Comparison of ENCODE assay signal across 1 cellular context in the genomic region with DNA sequence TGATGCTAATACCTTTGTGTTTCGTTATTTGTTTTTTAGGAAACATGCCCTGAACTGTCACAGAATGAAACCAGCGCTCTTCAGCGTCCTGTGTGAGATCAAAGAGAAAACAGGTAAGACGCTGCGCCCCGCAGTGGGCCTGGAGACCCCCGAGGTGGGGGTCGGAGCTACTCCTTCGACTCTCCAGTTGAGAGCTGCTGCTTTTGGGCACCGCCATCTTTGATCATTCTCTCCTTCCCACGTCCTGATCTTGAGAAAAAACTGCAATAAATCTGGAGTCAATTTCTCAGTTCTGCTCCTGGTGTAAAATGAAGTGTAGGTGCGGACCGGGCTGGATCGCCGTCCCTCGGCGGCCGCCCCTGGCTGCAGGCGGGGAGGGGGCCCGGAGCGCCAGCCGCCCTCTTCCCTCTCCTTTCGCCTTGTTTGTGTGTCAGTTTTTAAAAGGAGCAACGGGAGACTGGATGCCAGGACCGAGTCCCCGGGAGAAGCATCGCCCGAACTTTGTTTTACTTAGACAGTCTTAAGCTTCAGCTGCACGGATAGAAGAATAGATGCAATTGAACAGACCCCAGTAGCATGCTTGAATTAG.
TF ChIP-seq lines count a peak whose summit lies in the region.

No MANE protein-coding gene starts in this region.

TF ChIP-seq in H1, 55 proteins besides CTCF, POLR2A, EP300 and RAD21 (continued from another document):
- TF ChIP-seq, protein P1, sequence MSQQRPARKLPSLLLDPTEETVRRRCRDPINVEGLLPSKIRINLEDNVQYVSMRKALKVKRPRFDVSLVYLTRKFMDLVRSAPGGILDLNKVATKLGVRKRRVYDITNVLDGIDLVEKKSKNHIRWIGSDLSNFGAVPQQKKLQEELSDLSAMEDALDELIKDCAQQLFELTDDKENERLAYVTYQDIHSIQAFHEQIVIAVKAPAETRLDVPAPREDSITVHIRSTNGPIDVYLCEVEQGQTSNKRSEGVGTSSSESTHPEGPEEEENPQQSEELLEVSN (IDR thresholded peaks at IDR 0.05): no peak
- TF ChIP-seq RBBP5 (IDR thresholded peaks at IDR 0.05; ENCODE audit: borderline replicate concordance, low read depth, low read length) (peak; percentile 68), CREB1 (IDR thresholded peaks at IDR 0.05) (no peak), SAP30 (IDR thresholded peaks at IDR 0.05; ENCODE audit: insufficient read depth, insufficient replicate concordance, low read length) (peak; percentile 53), HDAC2 (IDR thresholded peaks at IDR 0.05; ENCODE audit: borderline replicate concordance in 1 of 2, low read depth in 2 of 2, low read length in 2 of 2) (0 out of 4 replicates have a peak, but pooled peaks of 1 of the 2 experiments have one; percentile 10), ASH2L (IDR thresholded peaks at IDR 0.05; ENCODE audit: low read length) (peak; percentile 77), TAF1 (IDR thresholded peaks at IDR 0.05; ENCODE audit: low read depth, low read length) (peak; percentile 33), KDM4A (IDR thresholded peaks at IDR 0.05; ENCODE audit: low read depth, low read length, severe bottlenecking) (peak; percentile 1), YY1 (IDR thresholded peaks at IDR 0.05; ENCODE audit: low read depth, low read length) (peak; percentile 84), SIN3A (conservative IDR thresholded peaks at IDR 0.05 in 1 of 2, IDR thresholded peaks at IDR 0.05 in 1 of 2; ENCODE audit: low read depth in 1 of 2, low read length in 2 of 2) (0 out of 4 replicates have a peak, but pooled peaks of 1 of the 2 experiments have one; percentile 47)
